Comparison of ENCODE assay signal across 1 cellular context in the genomic region with DNA sequence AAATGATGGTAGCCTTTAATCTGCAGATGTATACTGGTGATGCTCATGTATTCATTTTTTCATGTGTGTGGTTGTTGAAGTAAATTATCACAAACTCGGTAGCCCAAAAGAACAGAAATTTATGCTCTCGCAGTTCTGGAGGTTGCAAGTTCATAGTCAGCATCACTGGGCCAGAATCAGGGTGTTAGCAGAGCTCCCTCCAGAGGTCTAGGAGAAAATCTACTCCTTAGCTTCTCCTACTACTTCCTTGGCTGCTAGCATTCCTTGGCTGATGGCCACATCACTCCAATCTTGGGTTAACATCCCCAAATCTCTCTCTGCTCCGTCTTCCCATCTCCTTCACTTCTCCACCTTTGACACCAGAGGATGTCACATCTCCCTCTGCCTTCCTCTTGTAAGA.
TF ChIP-seq lines count a peak whose summit lies in the region.

No MANE protein-coding gene starts in this region.

TF ChIP-seq in HCT116, 20 proteins besides CTCF, POLR2A, EP300 and RAD21 (continued from another document):
- TF ChIP-seq ZNF274 (IDR thresholded peaks at IDR 0.05; ENCODE audit: low read depth, low read length) (no peak), YY1 (IDR thresholded peaks at IDR 0.05; ENCODE audit: extremely low read depth, insufficient replicate concordance, low read depth, low read length) (no peak), EGR1 (IDR thresholded peaks at IDR 0.05; ENCODE audit: low read depth) (no peak), EZH2 (IDR thresholded peaks at IDR 0.05) (no peak), CBX3 (IDR thresholded peaks at IDR 0.05; ENCODE audit: low read depth) (no peak), ZFX (IDR thresholded peaks at IDR 0.05) (no peak), SP1 (IDR thresholded peaks at IDR 0.05; ENCODE audit: low read depth) (no peak)
- TF ChIP-seq, protein P1, sequence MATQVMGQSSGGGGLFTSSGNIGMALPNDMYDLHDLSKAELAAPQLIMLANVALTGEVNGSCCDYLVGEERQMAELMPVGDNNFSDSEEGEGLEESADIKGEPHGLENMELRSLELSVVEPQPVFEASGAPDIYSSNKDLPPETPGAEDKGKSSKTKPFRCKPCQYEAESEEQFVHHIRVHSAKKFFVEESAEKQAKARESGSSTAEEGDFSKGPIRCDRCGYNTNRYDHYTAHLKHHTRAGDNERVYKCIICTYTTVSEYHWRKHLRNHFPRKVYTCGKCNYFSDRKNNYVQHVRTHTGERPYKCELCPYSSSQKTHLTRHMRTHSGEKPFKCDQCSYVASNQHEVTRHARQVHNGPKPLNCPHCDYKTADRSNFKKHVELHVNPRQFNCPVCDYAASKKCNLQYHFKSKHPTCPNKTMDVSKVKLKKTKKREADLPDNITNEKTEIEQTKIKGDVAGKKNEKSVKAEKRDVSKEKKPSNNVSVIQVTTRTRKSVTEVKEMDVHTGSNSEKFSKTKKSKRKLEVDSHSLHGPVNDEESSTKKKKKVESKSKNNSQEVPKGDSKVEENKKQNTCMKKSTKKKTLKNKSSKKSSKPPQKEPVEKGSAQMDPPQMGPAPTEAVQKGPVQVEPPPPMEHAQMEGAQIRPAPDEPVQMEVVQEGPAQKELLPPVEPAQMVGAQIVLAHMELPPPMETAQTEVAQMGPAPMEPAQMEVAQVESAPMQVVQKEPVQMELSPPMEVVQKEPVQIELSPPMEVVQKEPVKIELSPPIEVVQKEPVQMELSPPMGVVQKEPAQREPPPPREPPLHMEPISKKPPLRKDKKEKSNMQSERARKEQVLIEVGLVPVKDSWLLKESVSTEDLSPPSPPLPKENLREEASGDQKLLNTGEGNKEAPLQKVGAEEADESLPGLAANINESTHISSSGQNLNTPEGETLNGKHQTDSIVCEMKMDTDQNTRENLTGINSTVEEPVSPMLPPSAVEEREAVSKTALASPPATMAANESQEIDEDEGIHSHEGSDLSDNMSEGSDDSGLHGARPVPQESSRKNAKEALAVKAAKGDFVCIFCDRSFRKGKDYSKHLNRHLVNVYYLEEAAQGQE (IDR thresholded peaks at IDR 0.05; ENCODE audit: low read depth): no peak
